ENCODE assay signal across 1 cellular context in the genomic region with DNA sequence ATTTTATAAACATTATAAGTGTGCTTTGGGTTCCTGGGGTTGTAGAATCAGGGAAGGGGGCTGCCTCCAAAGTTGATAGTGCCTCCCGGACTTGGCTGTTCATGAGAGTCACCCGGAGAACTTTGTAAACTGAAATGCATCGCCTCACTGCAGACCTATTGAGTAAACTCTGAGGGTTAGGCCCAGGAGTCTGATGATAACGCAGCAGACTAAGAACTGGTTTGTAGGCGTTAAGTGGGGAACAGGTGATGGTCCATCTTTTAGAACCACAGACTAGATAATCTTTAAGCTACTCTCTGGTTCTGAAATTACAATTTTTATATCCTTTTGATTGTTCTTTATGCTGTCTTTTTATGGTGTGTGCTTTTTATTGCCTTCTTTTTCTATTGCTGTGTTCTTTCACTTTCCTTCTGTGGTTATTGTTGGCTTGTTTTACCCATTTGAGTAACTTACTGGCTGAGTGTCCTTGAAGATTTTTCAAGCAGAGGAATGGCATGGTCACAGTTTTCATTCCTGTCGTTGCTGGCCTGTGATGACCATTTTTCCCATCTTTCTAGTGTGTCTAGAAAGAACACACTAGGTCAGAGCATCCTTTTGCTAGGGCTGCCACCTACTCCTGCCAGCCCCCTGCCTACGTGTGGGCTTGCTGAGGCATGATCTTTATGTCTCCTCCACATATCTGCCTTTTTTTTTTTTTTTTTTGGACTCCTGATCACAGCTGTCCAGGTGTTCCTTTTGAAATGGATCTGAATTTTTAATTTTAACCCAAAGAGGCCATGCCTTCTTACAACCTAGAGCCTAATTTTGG.
TF ChIP-seq lines count a peak whose summit lies in the region.

No MANE protein-coding gene starts in this region.

TF ChIP-seq in IMR-90, 13 proteins besides CTCF, POLR2A, EP300 and RAD21 (continued from another document):
- TF ChIP-seq, protein P1, sequence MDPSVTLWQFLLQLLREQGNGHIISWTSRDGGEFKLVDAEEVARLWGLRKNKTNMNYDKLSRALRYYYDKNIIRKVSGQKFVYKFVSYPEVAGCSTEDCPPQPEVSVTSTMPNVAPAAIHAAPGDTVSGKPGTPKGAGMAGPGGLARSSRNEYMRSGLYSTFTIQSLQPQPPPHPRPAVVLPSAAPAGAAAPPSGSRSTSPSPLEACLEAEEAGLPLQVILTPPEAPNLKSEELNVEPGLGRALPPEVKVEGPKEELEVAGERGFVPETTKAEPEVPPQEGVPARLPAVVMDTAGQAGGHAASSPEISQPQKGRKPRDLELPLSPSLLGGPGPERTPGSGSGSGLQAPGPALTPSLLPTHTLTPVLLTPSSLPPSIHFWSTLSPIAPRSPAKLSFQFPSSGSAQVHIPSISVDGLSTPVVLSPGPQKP (IDR thresholded peaks at IDR 0.05; ENCODE audit: borderline replicate concordance, low read depth, low read length): no peak
- TF ChIP-seq RFX5 (IDR thresholded peaks at IDR 0.05; ENCODE audit: low read depth, low read length): no peak
- TF ChIP-seq FOS (IDR thresholded peaks at IDR 0.05; ENCODE audit: low read depth, low read length): no peak
- no peak for TF ChIP-seq MAFK (IDR thresholded peaks at IDR 0.05; ENCODE audit: low read depth, low read length)
- TF ChIP-seq SMC3 (IDR thresholded peaks at IDR 0.05; ENCODE audit: low read depth, low read length): no peak
- no peak for TF ChIP-seq RCOR1 (IDR thresholded peaks at IDR 0.05; ENCODE audit: insufficient replicate concordance, low read length)
- no peak for TF ChIP-seq CEBPB (IDR thresholded peaks at IDR 0.05; ENCODE audit: low read depth, low read length)
- TF ChIP-seq CHD1 (IDR thresholded peaks at IDR 0.05; ENCODE audit: low read depth, low read length): no peak
- TF ChIP-seq BHLHE40 (IDR thresholded peaks at IDR 0.05; ENCODE audit: low read depth, low read length): no peak
- TF ChIP-seq NFE2L2 (IDR thresholded peaks at IDR 0.05; ENCODE audit: low read depth, low read length): no peak
- TF ChIP-seq, protein P2, sequence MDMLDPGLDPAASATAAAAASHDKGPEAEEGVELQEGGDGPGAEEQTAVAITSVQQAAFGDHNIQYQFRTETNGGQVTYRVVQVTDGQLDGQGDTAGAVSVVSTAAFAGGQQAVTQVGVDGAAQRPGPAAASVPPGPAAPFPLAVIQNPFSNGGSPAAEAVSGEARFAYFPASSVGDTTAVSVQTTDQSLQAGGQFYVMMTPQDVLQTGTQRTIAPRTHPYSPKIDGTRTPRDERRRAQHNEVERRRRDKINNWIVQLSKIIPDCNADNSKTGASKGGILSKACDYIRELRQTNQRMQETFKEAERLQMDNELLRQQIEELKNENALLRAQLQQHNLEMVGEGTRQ (IDR thresholded peaks at IDR 0.05; ENCODE audit: low read depth, low read length): no peak
